In genomic region chr6:150638765-150639164, GRCh38 we compare ENCODE assay signal across 17 cellular contexts.
"Had no signal": no experiment of that assay in that cellular context is flagged by ENCODE, and none has a peak within 500 bp of the region (broad histone marks: within the 10 kb centered on the region; RNA-seq: fewer than 3 reads in every experiment).

No MANE protein-coding gene starts in this region.

- H3K4me3 ChIP-seq: body of pancreas, suprapubic skin, transverse colon, uterus had no signal

- H3K9me3 ChIP-seq: body of pancreas, suprapubic skin, transverse colon, uterus had no signal

- H3K4me3 Mint-ChIP-seq: activated naive CD8-positive, alpha-beta T cell; activated T-helper 1 cell treated with anti-CD3 and anti-CD28 coated beads, Interleukin-12 subunit alpha, Interleukin-12 subunit beta, Interleukin-2, Interleukin-4 antibody, amounts not matched to agents 30 ng/mL and 10 ng/mL and 1 ng/mL, durations not matched to agents 14 hours and 24 hours and 36 hours; effector memory CD8-positive, alpha-beta T cell; stimulated activated naive CD8-positive, alpha-beta T cell treated with anti-CD3 and anti-CD28 coated beads, Interleukin-15, amount 100 ng/mL, for 72 hours had no signal

- H3K36me3 ChIP-seq: suprapubic skin, transverse colon, uterus had no signal

- H3K27ac ChIP-seq: body of pancreas, suprapubic skin, transverse colon, uterus, VCaP had no signal

- H3K27me3 Mint-ChIP-seq: effector memory CD8-positive, alpha-beta T cell had no signal

- H3K9me3 Mint-ChIP-seq: activated T-helper 1 cell treated with anti-CD3 and anti-CD28 coated beads, Interleukin-12 subunit alpha, Interleukin-12 subunit beta, Interleukin-2, Interleukin-4 antibody, amounts not matched to agents 30 ng/mL and 10 ng/mL and 1 ng/mL, durations not matched to agents 14 hours and 24 hours and 36 hours; effector memory CD8-positive, alpha-beta T cell; nephron progenitor cell; stimulated activated naive CD8-positive, alpha-beta T cell treated with anti-CD3 and anti-CD28 coated beads, Interleukin-15, amount 100 ng/mL, for 72 hours had no signal

- DNase-seq: activated CD4-positive, alpha-beta T cell treated with anti-CD3 and anti-CD28 coated beads, Interleukin-2, amount 50 U/mL, for 4 hours; activated gamma-delta T cell treated with Interleukin-2 at 50 U/mL for 16 hours; activated T-cell treated with anti-CD3 and anti-CD28 coated beads for 4 hours; body of pancreas; caudate nucleus; effector memory CD8-positive, alpha-beta T cell; nephron progenitor cell; nucleus accumbens; stimulated activated CD4-positive, alpha-beta T cell treated with anti-CD3 and anti-CD28 coated beads, Interleukin-2, amount 100 ng/mL, for 24 hours; stimulated activated naive CD8-positive, alpha-beta T cell treated with anti-CD3 and anti-CD28 coated beads, Interleukin-15, amount 100 ng/mL, for 72 hours; T-helper 2 cell; transverse colon; uterus had no signal

- H3K27ac Mint-ChIP-seq: activated naive CD8-positive, alpha-beta T cell; activated T-helper 1 cell treated with anti-CD3 and anti-CD28 coated beads, Interleukin-12 subunit alpha, Interleukin-12 subunit beta, Interleukin-2, Interleukin-4 antibody, amounts not matched to agents 30 ng/mL and 10 ng/mL and 1 ng/mL, durations not matched to agents 14 hours and 24 hours and 36 hours; effector memory CD8-positive, alpha-beta T cell; stimulated activated naive CD8-positive, alpha-beta T cell treated with anti-CD3 and anti-CD28 coated beads, Interleukin-15, amount 100 ng/mL, for 72 hours had no signal

- H3K4me1 ChIP-seq: body of pancreas, uterus had no signal

- H3K36me3 Mint-ChIP-seq: activated naive CD8-positive, alpha-beta T cell had no signal

- ATAC-seq: body of pancreas; effector memory CD8-positive, alpha-beta T cell; stimulated activated naive CD8-positive, alpha-beta T cell treated with anti-CD3 and anti-CD28 coated beads, Interleukin-15, amount 100 ng/mL, for 72 hours had no signal

- H3K27me3 ChIP-seq: body of pancreas, suprapubic skin, transverse colon, uterus had no signal
